ENCODE assay signal across 18 cellular contexts in genomic region chr22:34645375-34645774, GRCh38.
"Had no signal": no experiment of that assay in that cellular context is flagged by ENCODE, and none has a peak within 500 bp of the region (broad histone marks: within the 10 kb centered on the region; RNA-seq: fewer than 3 reads in every experiment).

No MANE protein-coding gene starts in this region.

- H3K79me2 ChIP-seq: hepatocyte had no signal

- H3K4me2 ChIP-seq: hepatocyte had no signal

- H3K4me3 ChIP-seq: coronary artery, esophagus muscularis mucosa, hepatocyte, lung, ovary, sigmoid colon, spleen, stomach, thoracic aorta had no signal

- H3K4me1 ChIP-seq: esophagus muscularis mucosa, sigmoid colon, spleen, stomach had no signal

- DNase-seq: activated CD4-positive, alpha-beta T cell treated with anti-CD3 and anti-CD28 coated beads for 1 hour; activated CD4-positive, alpha-beta T cell treated with anti-CD3 and anti-CD28 coated beads, Interleukin-2, amount 50 U/mL, for 4 hours; activated naive CD4-positive, alpha-beta T cell; activated naive CD8-positive, alpha-beta T cell treated with anti-CD3 and anti-CD28 coated beads, Interleukin-2, amount 10 ng/mL, durations not matched to agents 7 days and 5 days; activated T-cell treated with anti-CD3 and anti-CD28 coated beads for 4 hours; brain microvascular endothelial cell; immature natural killer cell; left cardiac atrium; midbrain; ovary; sigmoid colon; spleen; stomach had no signal

- H3K27ac ChIP-seq: brain microvascular endothelial cell, coronary artery, esophagus muscularis mucosa, hepatocyte, ovary, sigmoid colon, spleen, stomach, thoracic aorta had no signal

- H3K27me3 ChIP-seq: brain microvascular endothelial cell, hepatocyte, ovary, spleen had no signal

- H3K36me3 ChIP-seq: brain microvascular endothelial cell, esophagus muscularis mucosa, ovary, sigmoid colon, spleen, stomach, thoracic aorta had no signal

- ATAC-seq: left cardiac atrium had no signal
